Comparison of ENCODE assay signal across 9 cellular contexts in the genomic region with DNA sequence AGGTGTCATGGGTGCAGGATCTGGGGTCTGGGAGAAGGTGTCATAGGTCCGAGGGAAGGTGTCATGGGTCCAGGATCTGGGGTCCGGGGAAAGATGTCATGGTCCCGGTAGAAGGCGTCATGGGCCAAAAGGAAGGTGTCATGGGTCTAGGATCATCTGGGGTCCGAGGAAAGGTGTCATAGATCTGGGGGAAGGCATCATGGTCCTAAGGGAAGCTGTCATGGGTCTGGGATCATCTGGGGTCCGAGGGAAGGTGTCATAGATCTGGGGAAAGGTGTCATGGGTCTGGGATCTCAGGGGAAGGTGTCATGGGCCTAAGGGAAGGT. TPM values are rescaled to one million over a fixed set of nuclear protein-coding genes. Genes with fewer than 3 reads are reported as not detected.
DNase-seq lines count a peak whose midpoint lies in the region; ATAC-seq and TF ChIP-seq lines count a peak whose summit lies in the region.
"Had no signal": no experiment of that assay in that cellular context is flagged by ENCODE, and none has a peak within 500 bp of the region (broad histone marks: within the 10 kb centered on the region; RNA-seq: fewer than 3 reads in every experiment).

No MANE protein-coding gene starts in this region.

- intact Hi-C loops in breast epithelium (cut with DNase I; ENCODE audit: low total_unique reads) = no loop called here

- no peaks in the 10 kb centered on the region for H3K9me3 ChIP-seq in HUES6 (ENCODE audit: control insufficient read depth, insufficient read depth, low read depth, low read length)
- H3K9me3 ChIP-seq in breast epithelium = no peaks in the 10 kb centered on the region
- no peaks in the 10 kb centered on the region for H3K9me3 ChIP-seq in mucosa of stomach (ENCODE audit: control insufficient read depth, low read length)

- H3K27me3 ChIP-seq in HUES6 (ENCODE audit: control insufficient read depth, insufficient read depth, low read length) = peaks cover 26% of the 10 kb centered on the region
- H3K27me3 ChIP-seq in breast epithelium = no peaks in the 10 kb centered on the region
- peaks cover 5% of the 10 kb centered on the region for H3K27me3 ChIP-seq in mucosa of stomach (ENCODE audit: control insufficient read depth, insufficient read depth, low read length)

- H3K4me1 ChIP-seq in HUES6 (ENCODE audit: control insufficient read depth, insufficient read depth, low read length) (peaks cover 11% of the 10 kb centered on the region), breast epithelium (peaks cover 9 to 37% of the 10 kb centered on the region in 2 donors), mucosa of stomach (ENCODE audit: control insufficient read depth, insufficient read depth, low read length) (peaks cover 58% of the 10 kb centered on the region)

- H3K36me3 ChIP-seq in HUES6 (ENCODE audit: control insufficient read depth, insufficient read depth, low read length) (peaks cover 2% of the 10 kb centered on the region; the same call in 1 of the 2 replicates), breast epithelium (no peaks in the 10 kb centered on the region), mucosa of stomach (ENCODE audit: control insufficient read depth, insufficient read depth, low read length) (no peaks in the 10 kb centered on the region)

- TF ChIP-seq CTCF in 22Rv1 (IDR thresholded peaks at IDR 0.05) (no peak), breast epithelium (IDR thresholded peaks at IDR 0.05) (no peak)

- DNase-seq in breast epithelium (ENCODE audit: low spot score in 2 of 2) (no peak), superior temporal gyrus (ENCODE audit: extremely low spot score) (no peak), AG20443 (ENCODE audit: low spot score) (no peak), middle frontal gyrus (ENCODE audit: extremely low spot score, low spot score) (no peak)
- DNase-seq: activated effector memory CD4-positive, alpha-beta T cell treated with Interleukin-2 at 50 U/mL for 16 hours had no signal

- H3K4me3 ChIP-seq in HUES6 (ENCODE audit: low read depth, low read length) (peak overlapping the region; percentile 87), breast epithelium (peak overlapping the region; percentile 59 to 83 (median 69)), mucosa of stomach (ENCODE audit: low read length) (peak overlapping the region; percentile 91)

- TF ChIP-seq POLR2A in breast epithelium (IDR thresholded peaks at IDR 0.05) = no peak

- no peak for ATAC-seq in GM19324 (IDR thresholded peaks at IDR 0.05; ENCODE audit: low FRiP score, unreplicated experiment)

- H3K9ac ChIP-seq in HUES6 (ENCODE audit: low read length) (peak overlapping the region; percentile 74), mucosa of stomach (ENCODE audit: low read length) (peak overlapping the region; percentile 89)

- H3K27ac ChIP-seq in 22Rv1 = peak overlapping the region; percentile 99
- no peak overlapping the region for H3K27ac ChIP-seq in HUES6 (ENCODE audit: low read depth, low read length)
- peak overlapping the region; percentile 80 to 97 for H3K27ac ChIP-seq in breast epithelium

RNA-seq across cellular contexts. Expression of a gene that starts 1.0 kb away (rescaled TPM):
- 10 to 100 TPM; 17.6 to 29.1 (median 20.6) TPM for total RNA-seq in breast epithelium

RNA-seq across cellular contexts. Expression of a gene that starts 21.1 kb away (rescaled TPM):
- 10 to 100 TPM; 22.2 to 36.1 (median 31.9) TPM for total RNA-seq in breast epithelium

RNA-seq across cellular contexts. Expression of a gene that starts 24.0 kb away (rescaled TPM):
- total RNA-seq in breast epithelium = 1 to 10 TPM in 1 of 3 donors, under 1 TPM in 2; 0.32 to 1.9 (median 0.66) TPM

RNA-seq across cellular contexts. Expression of a gene that starts 30.6 kb away (rescaled TPM):
- not detected for total RNA-seq in breast epithelium

RNA-seq across cellular contexts. Expression of a gene that starts 39.9 kb away (rescaled TPM):
- under 1 TPM in 2 of 3 donors, not detected in 1; 0.66 to 0.73 TPM for total RNA-seq in breast epithelium
